18 cellular contexts compared by ENCODE assay signal in the genomic region with DNA sequence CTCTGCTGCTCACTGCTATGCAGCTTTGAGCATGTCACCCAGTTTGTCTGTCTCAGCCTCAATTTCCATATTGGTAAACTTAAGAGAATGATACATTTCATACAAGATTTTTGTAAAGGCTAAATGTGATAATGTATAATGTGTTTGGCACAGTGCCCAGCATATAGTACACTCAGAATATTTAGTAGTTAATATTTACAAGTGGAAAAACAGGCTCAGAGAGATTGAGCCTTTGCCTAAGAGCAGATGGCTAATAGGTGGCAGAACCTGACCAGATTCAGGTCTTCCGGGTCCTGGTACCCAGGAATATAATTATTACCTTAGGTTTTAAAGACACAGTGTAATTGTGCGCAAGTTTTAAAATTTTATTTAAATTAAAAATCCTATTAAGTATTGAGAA.
"Had no signal": no experiment of that assay in that cellular context is flagged by ENCODE, and none has a peak within 500 bp of the region (broad histone marks: within the 10 kb centered on the region; RNA-seq: fewer than 3 reads in every experiment).

No MANE protein-coding gene starts in this region.

- H3K4me3 ChIP-seq: cardiac muscle cell, gastrocnemius medialis, heart right ventricle, left ventricle myocardium inferior, mucosa of descending colon had no signal

- DNase-seq: activated B cell treated with CpG ODN at 0.5 μM for 24 hours; activated CD4-positive, alpha-beta T cell treated with anti-CD3 and anti-CD28 coated beads for 48 hours; activated CD8-positive, alpha-beta memory T cell treated with anti-CD3 and anti-CD28 coated beads, Interleukin-2, amount 50 U/mL, for 4 hours; activated CD8-positive, alpha-beta T cell treated with anti-CD3 and anti-CD28 coated beads for 36 hours; activated gamma-delta T cell; activated T-cell treated with anti-CD3 and anti-CD28 coated beads, Interleukin-2, amount 50 U/mL, for 72 hours; gastrocnemius medialis; heart right ventricle; left ventricle myocardium inferior; mucosa of descending colon; naive thymus-derived CD4-positive, alpha-beta T cell; stimulated activated CD4-positive, alpha-beta T cell treated with anti-CD3 and anti-CD28 coated beads, Interleukin-2, amount 100 ng/mL, for 48 hours had no signal

- H3K27me3 ChIP-seq: cardiac muscle cell, gastrocnemius medialis, heart right ventricle had no signal

- FAIRE-seq: TTC549, urothelium cell line had no signal

- H3K9me3 ChIP-seq: gastrocnemius medialis, heart right ventricle, left ventricle myocardium inferior, mucosa of descending colon had no signal

- H3K4me1 ChIP-seq: gastrocnemius medialis, heart right ventricle, left ventricle myocardium inferior, parathyroid adenoma had no signal

- ATAC-seq: activated CD8-positive, alpha-beta T cell treated with anti-CD3 and anti-CD28 coated beads for 36 hours; activated naive CD4-positive, alpha-beta T cell treated with anti-CD3 and anti-CD28 coated beads, Interleukin-2, amount 50 U/mL, for 72 hours; activated T-cell treated with anti-CD3 and anti-CD28 coated beads, Interleukin-2, amount 50 U/mL, for 72 hours; gastrocnemius medialis; heart right ventricle; naive thymus-derived CD4-positive, alpha-beta T cell; stimulated activated memory B cell treated with anti-CD40 and anti-IgM and Interleukin-4, amounts not matched to agents 10 μg/mL and 1 μg/mL and 100 μg/mL, for 72 hours had no signal

- H3K27ac ChIP-seq: cardiac muscle cell, gastrocnemius medialis, heart right ventricle, left ventricle myocardium inferior, parathyroid adenoma had no signal
